ENCODE assay signal across 18 cellular contexts in the genomic region with DNA sequence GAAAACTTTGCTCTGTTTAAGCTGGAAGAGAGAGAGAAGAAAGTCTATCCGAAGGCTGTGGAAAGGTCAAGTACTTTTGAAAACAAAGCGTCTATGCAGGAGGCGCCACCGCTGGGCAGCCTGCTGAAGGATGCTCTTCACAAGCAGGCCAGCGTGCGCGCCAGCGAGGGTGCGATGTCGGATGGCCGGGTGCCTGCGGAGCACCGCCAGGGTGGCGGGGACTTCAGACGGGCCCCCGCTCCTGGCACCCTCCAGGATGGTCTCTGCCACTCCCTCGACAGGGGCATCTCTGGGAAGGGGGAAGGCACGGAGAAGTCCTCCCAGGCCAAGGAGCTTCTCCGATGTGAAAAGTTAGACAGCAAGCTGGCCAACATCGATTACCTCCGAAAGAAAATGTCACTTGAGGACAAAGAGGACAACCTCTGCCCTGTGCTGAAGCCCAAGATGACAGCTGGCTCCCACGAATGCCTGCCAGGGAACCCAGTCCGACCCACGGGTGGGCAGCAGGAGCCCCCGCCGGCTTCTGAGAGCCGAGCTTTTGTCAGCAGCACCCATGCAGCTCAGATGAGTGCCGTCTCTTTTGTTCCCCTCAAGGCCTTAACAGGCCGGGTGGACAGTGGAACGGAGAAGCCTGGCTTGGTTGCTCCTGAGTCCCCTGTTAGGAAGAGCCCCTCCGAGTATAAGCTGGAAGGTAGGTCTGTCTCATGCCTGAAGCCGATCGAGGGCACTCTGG. TPM values are rescaled to one million over a fixed set of nuclear protein-coding genes. Genes with fewer than 3 reads are reported as not detected.
DNase-seq lines count a peak whose midpoint lies in the region; ATAC-seq and TF ChIP-seq lines count a peak whose summit lies in the region.
"Had no signal": no experiment of that assay in that cellular context is flagged by ENCODE, and none has a peak within 500 bp of the region (broad histone marks: within the 10 kb centered on the region; RNA-seq: fewer than 3 reads in every experiment).

No MANE protein-coding gene starts in this region.

- peaks cover 83% of the 10 kb centered on the region for H3K36me3 Mint-ChIP-seq in activated CD4-positive, alpha-beta T cell treated with anti-CD3 and anti-CD28 coated beads, Interleukin-2, amount 10 ng/mL, durations not matched to agents 7 days and 5 days (ENCODE audit: low read depth)
- peaks cover 6 to 31% (median 8%) of the 10 kb centered on the region in 3 donors for H3K36me3 Mint-ChIP-seq in CD8-positive, alpha-beta memory T cell
- peaks cover 22 to 42% of the 10 kb centered on the region in 2 donors for H3K36me3 Mint-ChIP-seq in activated naive CD4-positive, alpha-beta T cell treated with anti-CD3 and anti-CD28 coated beads, Interleukin-2, amount 50 U/mL, for 72 hours
- H3K36me3 Mint-ChIP-seq in naive thymus-derived CD4-positive, alpha-beta T cell, result peaks cover 4 to 70% (median 14%) of the 10 kb centered on the region in 5 donors

- H3K27ac ChIP-seq in CD8-positive, alpha-beta memory T cell (ENCODE audit: low read depth, low read length), result no peak overlapping the region
- H3K27ac ChIP-seq in naive thymus-derived CD4-positive, alpha-beta T cell (ENCODE audit: low read depth, low read length), result peak overlapping the region; percentile 80
- H3K27ac ChIP-seq: A549; BLaER1 treated with 17β-estradiol and CSF1 and Interleukin-3, amounts not matched to agents 10 nM and 100 nM; tibial nerve had no signal

- CTCF ChIA-PET in activated CD4-positive, alpha-beta T cell treated with anti-CD3 and anti-CD28 coated beads, Interleukin-2, amount 10 ng/mL, durations not matched to agents 7 days and 5 days (lab: Charles Lee), result interaction anchor here (0.9 to 19.3 kb wide), 3 partner anchors 8 to 43 kb away, joined by 3 to 350 read pairs (median 4); a partner anchor contains a TSS
- CTCF ChIA-PET in CD8-positive, alpha-beta memory T cell (lab: Charles Lee), result interaction anchor here (0.8 to 16.9 kb wide), 5 partner anchors 11 to 82 kb away, joined by 4 to 342 read pairs (median 5); no protein-coding TSS in a partner anchor
- CTCF ChIA-PET in naive thymus-derived CD4-positive, alpha-beta T cell (lab: Charles Lee), result interaction anchor here (0.8 to 17.3 kb wide), 6 partner anchors 8 to 1122 kb away, joined by 3 to 370 read pairs (median 3); a partner anchor contains a TSS

- peak overlapping the region; percentile 68 for H3K4me3 ChIP-seq in CD8-positive, alpha-beta memory T cell (ENCODE audit: low read length)
- no peak overlapping the region for H3K4me3 ChIP-seq in naive thymus-derived CD4-positive, alpha-beta T cell (ENCODE audit: low read length)
- H3K4me3 ChIP-seq: A549; BLaER1 treated with 17β-estradiol and CSF1 and Interleukin-3, amounts not matched to agents 10 nM and 100 nM; tibial nerve had no signal

- H3K27me3 Mint-ChIP-seq in activated CD4-positive, alpha-beta T cell treated with anti-CD3 and anti-CD28 coated beads, Interleukin-2, amount 10 ng/mL, durations not matched to agents 7 days and 5 days, result no peaks in the 10 kb centered on the region
- no peaks in the 10 kb centered on the region for H3K27me3 Mint-ChIP-seq in CD8-positive, alpha-beta memory T cell
- H3K27me3 Mint-ChIP-seq in naive thymus-derived CD4-positive, alpha-beta T cell, result no peaks in the 10 kb centered on the region
- H3K27me3 Mint-ChIP-seq: stimulated activated naive B cell treated with anti-CD40 and anti-IgM and Interleukin-4, amounts not matched to agents 10 μg/mL and 1 μg/mL and 100 μg/mL, for 72 hours had no signal

- no peaks in the 10 kb centered on the region for H3K27me3 ChIP-seq in CD8-positive, alpha-beta memory T cell (ENCODE audit: insufficient read depth, low read length, poor library complexity, severe bottlenecking)
- no peaks in the 10 kb centered on the region for H3K27me3 ChIP-seq in naive thymus-derived CD4-positive, alpha-beta T cell (ENCODE audit: control insufficient read depth in 2 of 2, insufficient read depth in 2 of 2, low read length in 2 of 2)
- H3K27me3 ChIP-seq: BLaER1 treated with 17β-estradiol and CSF1 and Interleukin-3, amounts not matched to agents 10 nM and 100 nM; tibial nerve had no signal

- H3K36me3 ChIP-seq in CD8-positive, alpha-beta memory T cell (ENCODE audit: insufficient read depth, low read length), result no peaks in the 10 kb centered on the region
- H3K36me3 ChIP-seq in naive thymus-derived CD4-positive, alpha-beta T cell (ENCODE audit: control insufficient read depth in 2 of 3, insufficient read depth in 3 of 3, low read length in 3 of 3), result peaks cover 0 to 11% (median 0%) of the 10 kb centered on the region in 3 experiments

- H3K4me3 Mint-ChIP-seq in activated CD4-positive, alpha-beta T cell treated with anti-CD3 and anti-CD28 coated beads, Interleukin-2, amount 10 ng/mL, durations not matched to agents 7 days and 5 days, result peak overlapping the region; percentile 90
- peak overlapping the region; percentile 88 to 97 (median 95) for H3K4me3 Mint-ChIP-seq in CD8-positive, alpha-beta memory T cell
- peak overlapping the region in 8 of 10 donors; percentile 7 to 96 (median 66) for H3K4me3 Mint-ChIP-seq in naive thymus-derived CD4-positive, alpha-beta T cell

- ATAC-seq in activated naive CD4-positive, alpha-beta T cell treated with anti-CD3 and anti-CD28 coated beads, Interleukin-2, amount 50 U/mL, for 72 hours, result no peak
- no peak for ATAC-seq in naive thymus-derived CD4-positive, alpha-beta T cell
- ATAC-seq in HG03378 (IDR thresholded peaks at IDR 0.05; ENCODE audit: unreplicated experiment) (no peak), GM18505 (IDR thresholded peaks at IDR 0.05; ENCODE audit: unreplicated experiment) (no peak)
- ATAC-seq: A549; stimulated activated naive B cell treated with anti-CD40 and anti-IgM and Interleukin-4, amounts not matched to agents 10 μg/mL and 1 μg/mL and 100 μg/mL, for 72 hours had no signal

- no peaks in the 10 kb centered on the region for H3K9me3 ChIP-seq in CD8-positive, alpha-beta memory T cell (ENCODE audit: low read length)
- H3K9me3 ChIP-seq in naive thymus-derived CD4-positive, alpha-beta T cell (ENCODE audit: control insufficient read depth in 2 of 3, low read length in 3 of 3), result no peaks in the 10 kb centered on the region
- H3K9me3 ChIP-seq: A549, tibial nerve had no signal

- POLR2A ChIA-PET in activated CD4-positive, alpha-beta T cell treated with anti-CD3 and anti-CD28 coated beads, Interleukin-2, amount 10 ng/mL, durations not matched to agents 7 days and 5 days (lab: Charles Lee), result interaction anchor here (0.7 kb wide), 1 partner anchor 41 kb away, joined by 5 read pairs; no protein-coding TSS in a partner anchor
- POLR2A ChIA-PET in CD8-positive, alpha-beta memory T cell (lab: Charles Lee), result interaction anchor here (0.8 to 4.5 kb wide), 2 partner anchors 43 to 51 kb away, joined by 4 to 61 read pairs; no protein-coding TSS in a partner anchor
- POLR2A ChIA-PET in naive thymus-derived CD4-positive, alpha-beta T cell (lab: Charles Lee), result interaction anchor here (4.8 to 17.7 kb wide), 3 partner anchors 14 to 51 kb away, joined by 33 to 348 read pairs (median 50); no protein-coding TSS in a partner anchor

- peaks cover 6% of the 10 kb centered on the region for H3K9me3 Mint-ChIP-seq in activated CD4-positive, alpha-beta T cell treated with anti-CD3 and anti-CD28 coated beads, Interleukin-2, amount 10 ng/mL, durations not matched to agents 7 days and 5 days
- H3K9me3 Mint-ChIP-seq in CD8-positive, alpha-beta memory T cell, result no peaks in the 10 kb centered on the region
- no peaks in the 10 kb centered on the region for H3K9me3 Mint-ChIP-seq in activated naive CD4-positive, alpha-beta T cell treated with anti-CD3 and anti-CD28 coated beads, Interleukin-2, amount 50 U/mL, for 72 hours
- H3K9me3 Mint-ChIP-seq in naive thymus-derived CD4-positive, alpha-beta T cell, result no peaks in the 10 kb centered on the region
- H3K9me3 Mint-ChIP-seq: stimulated activated naive B cell treated with anti-CD40 and anti-IgM and Interleukin-4, amounts not matched to agents 10 μg/mL and 1 μg/mL and 100 μg/mL, for 72 hours had no signal

- H3K4me1 Mint-ChIP-seq in activated CD4-positive, alpha-beta T cell treated with anti-CD3 and anti-CD28 coated beads, Interleukin-2, amount 10 ng/mL, durations not matched to agents 7 days and 5 days, result peaks cover 89% of the 10 kb centered on the region
- peaks cover 68 to 93% (median 81%) of the 10 kb centered on the region in 3 donors for H3K4me1 Mint-ChIP-seq in CD8-positive, alpha-beta memory T cell
- peaks cover 54 to 96% (median 76%) of the 10 kb centered on the region in 7 donors for H3K4me1 Mint-ChIP-seq in naive thymus-derived CD4-positive, alpha-beta T cell

- TF ChIP-seq POLR2A in GM18505 (IDR thresholded peaks at IDR 0.05; ENCODE audit: borderline replicate concordance, extremely low read depth, insufficient read depth, insufficient read length), result no peak

- H3K4me1 ChIP-seq in CD8-positive, alpha-beta memory T cell (ENCODE audit: insufficient read depth, low read length), result peaks cover 84% of the 10 kb centered on the region
- peaks cover 80 to 85% of the 10 kb centered on the region in 2 donors for H3K4me1 ChIP-seq in naive thymus-derived CD4-positive, alpha-beta T cell (ENCODE audit: control insufficient read depth in 2 of 2, insufficient read depth in 2 of 2, low read length in 2 of 2)
- H3K4me1 ChIP-seq: BLaER1 treated with 17β-estradiol and CSF1 and Interleukin-3, amounts not matched to agents 10 nM and 100 nM had no signal

- intact Hi-C loops in naive thymus-derived CD4-positive, alpha-beta T cell (cut with micrococcal nuclease), result loop anchor here in 1 of 2 donors (10.0 kb wide), 3 partner anchors 1051 to 2001 kb away; a partner anchor contains a TSS

- H3K27ac Mint-ChIP-seq in activated CD4-positive, alpha-beta T cell treated with anti-CD3 and anti-CD28 coated beads, Interleukin-2, amount 10 ng/mL, durations not matched to agents 7 days and 5 days, result peak overlapping the region; percentile 99
- H3K27ac Mint-ChIP-seq in CD8-positive, alpha-beta memory T cell, result peak overlapping the region; percentile 96 to 100 (median 99)
- peak overlapping the region; percentile 88 to 93 for H3K27ac Mint-ChIP-seq in activated naive CD4-positive, alpha-beta T cell treated with anti-CD3 and anti-CD28 coated beads, Interleukin-2, amount 50 U/mL, for 72 hours
- peak overlapping the region in 8 of 9 donors; percentile 71 to 100 (median 98) for H3K27ac Mint-ChIP-seq in naive thymus-derived CD4-positive, alpha-beta T cell

- no peak for DNase-seq in activated CD4-positive, alpha-beta T cell treated with anti-CD3 and anti-CD28 coated beads, Interleukin-2, amount 10 ng/mL, durations not matched to agents 7 days and 5 days
- DNase-seq in activated CD4-positive, alpha-beta T cell treated with anti-CD3 and anti-CD28 coated beads for 1 hour, result no peak
- DNase-seq in CD8-positive, alpha-beta memory T cell, result no peak
- no peak for DNase-seq in activated naive CD4-positive, alpha-beta T cell treated with anti-CD3 and anti-CD28 coated beads, Interleukin-2, amount 50 U/mL, for 72 hours (ENCODE audit: low spot score in 2 of 2)
- peak in 1 of 9 donors; percentile 23 for DNase-seq in naive thymus-derived CD4-positive, alpha-beta T cell
- no peak for DNase-seq in iPS-NIHi11 (ENCODE audit: low spot score)
- DNase-seq: DMS153; mesenchymal stem cell; NCI-H1105 treated with DMSO at 0.1 percent for 48 hours; NCI-H524; stimulated activated naive B cell treated with anti-CD40 and anti-IgM and Interleukin-4, amounts not matched to agents 10 μg/mL and 1 μg/mL and 100 μg/mL, for 72 hours had no signal

RNA-seq across cellular contexts. Expression of a gene that starts 32.6 kb away (rescaled TPM):
- under 1 TPM; 0.17 TPM for total RNA-seq in activated CD4-positive, alpha-beta T cell treated with anti-CD3 and anti-CD28 coated beads, Interleukin-2, amount 10 ng/mL, durations not matched to agents 7 days and 5 days
- total RNA-seq in CD8-positive, alpha-beta memory T cell, result under 1 TPM; 0.24 to 0.27 TPM
- not detected for polyA plus RNA-seq in CD8-positive, alpha-beta memory T cell
- total RNA-seq in activated naive CD4-positive, alpha-beta T cell treated with anti-CD3 and anti-CD28 coated beads, Interleukin-2, amount 50 U/mL, for 72 hours, result not detected
- total RNA-seq in naive thymus-derived CD4-positive, alpha-beta T cell, result 1 to 10 TPM in 3 of 5 experiments, under 1 TPM in 2; 0.37 to 6.4 (median 1.7) TPM
- under 1 TPM; 0.20 to 0.22 TPM for polyA plus RNA-seq in naive thymus-derived CD4-positive, alpha-beta T cell
- total RNA-seq: LHCN-M2 had no signal
- polyA plus RNA-seq: A549, keratinocyte had no signal
